ENCODE assay signal across 8 cellular contexts in the genomic region with DNA sequence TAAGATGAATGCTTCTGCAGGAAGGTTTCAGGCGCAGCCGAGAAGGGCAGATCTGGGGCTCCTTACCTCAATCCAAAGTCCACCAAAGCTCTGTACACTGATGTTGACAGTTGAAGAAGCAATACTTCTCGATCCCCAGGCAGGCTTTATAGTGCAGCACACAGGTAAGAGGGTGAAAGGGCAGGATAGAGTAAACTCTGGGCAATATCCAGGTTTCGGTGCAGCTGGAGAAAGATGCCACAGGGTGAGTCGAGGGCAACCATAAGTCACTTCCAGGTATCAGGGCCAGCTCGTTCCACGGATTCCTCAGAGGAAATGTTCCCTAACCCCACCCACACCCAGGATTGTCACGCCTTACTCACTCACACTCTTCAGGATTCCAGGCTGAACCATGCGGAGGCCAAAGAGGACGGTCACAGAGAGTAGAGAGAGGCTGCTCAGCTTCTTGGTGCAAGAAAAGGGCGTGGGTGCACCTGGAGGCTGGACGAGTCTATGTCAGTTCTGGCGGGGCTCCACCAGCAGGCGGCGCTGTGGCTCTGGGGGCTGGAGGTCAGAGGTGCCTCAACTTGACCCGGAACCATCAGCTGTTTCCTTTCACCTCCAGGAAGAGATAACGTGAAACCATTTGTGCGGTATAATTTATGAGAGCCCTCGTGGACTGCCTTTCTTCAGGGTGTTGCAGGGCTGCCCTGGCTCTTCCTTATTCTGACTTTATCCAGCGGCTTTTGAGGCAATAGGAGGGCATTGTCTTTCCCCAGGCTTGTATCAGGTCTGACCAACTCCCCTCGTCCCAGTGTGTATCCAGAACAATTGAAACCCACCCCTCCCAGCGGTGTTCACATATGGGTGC. TPM values are rescaled to one million over a fixed set of nuclear protein-coding genes. Genes with fewer than 3 reads are reported as not detected.
A peak's percentile ranks its signal among the peaks of the same experiment; 100 is the strongest.
DNase-seq lines count a peak whose midpoint lies in the region; ATAC-seq, FAIRE-seq and TF ChIP-seq lines count a peak whose summit lies in the region.

No MANE protein-coding gene starts in this region.

- H3K79me2 ChIP-seq in Loucy (ENCODE audit: insufficient read depth, low read length) (no peaks in the 10 kb centered on the region), H1 (ENCODE audit: control insufficient read depth in 1 of 2, insufficient read depth in 2 of 2, low read length in 2 of 2) (no peaks in the 10 kb centered on the region)

- no peaks in the 10 kb centered on the region for H3K36me3 Mint-ChIP-seq in natural killer cell

- no peak overlapping the region for H4K5ac ChIP-seq in H1 (ENCODE audit: insufficient read length, low read depth, low read length)

- TF ChIP-seq POLR2A in H1 (IDR thresholded peaks at IDR 0.05; ENCODE audit: control extremely low read depth in 1 of 2, low read depth in 2 of 2, low read length in 2 of 2) = no peak

- no peak overlapping the region for H2BK120ac ChIP-seq in H1 (replicated peaks; ENCODE audit: low read depth, low read length)

- H4K8ac ChIP-seq in H1 (ENCODE audit: extremely low read depth, insufficient read depth, low read length) = 0 out of 2 replicates have a peak overlapping the region, but pooled peaks have one; percentile 45

- no peaks in the 10 kb centered on the region for H3K79me1 ChIP-seq in H1 (ENCODE audit: low read depth, low read length)

- H2BK20ac ChIP-seq in H1 (ENCODE audit: low read length) = no peak overlapping the region

- CTCF ChIA-PET in H1 (lab: Charles Lee; ENCODE audit: partially characterized antibody) = interaction anchor here (0.7 to 3.7 kb wide), 42 partner anchors 8 to 632 kb away, joined by 3 to 63 read pairs (median 7); a partner anchor contains a TSS

- ATAC-seq in natural killer cell = peak in 2 of 3 donors; percentile 60 to 64

- intact Hi-C loops in natural killer cell (cut with micrococcal nuclease) = no loop called here

- peak; percentile 43 for DNase-seq in Daoy (ENCODE audit: low read depth)
- peak; percentile 93 for DNase-seq in activated CD4-positive, alpha-beta T cell treated with anti-CD3 and anti-CD28 coated beads for 48 hours
- DNase-seq in H1 (ENCODE audit: low read depth in 1 of 2, low spot score in 2 of 2) = peak; percentile 56 to 99
- peak; percentile 26 for DNase-seq in natural killer cell
- DNase-seq in ureter (ENCODE audit: low spot score) = peak; percentile 50
- no peak for DNase-seq in hepatic stellate cell (ENCODE audit: low spot score)
- DNase-seq in NCI-H2107 treated with DMSO at 0.1 percent for 48 hours (lab: John Stamatoyannopoulos, UW; ENCODE audit: unreplicated experiment) = no peak

- H3K4me2 ChIP-seq in Loucy (ENCODE audit: low read depth, low read length, poor library complexity, severe bottlenecking) = no peak overlapping the region
- H3K4me2 ChIP-seq in H1 (ENCODE audit: insufficient read depth in 1 of 2, low read depth in 2 of 2, low read length in 2 of 2) = no peak overlapping the region

- H3K9me3 ChIP-seq in Loucy (ENCODE audit: insufficient read depth, low read depth, low read length) (no peaks in the 10 kb centered on the region), H1 (ENCODE audit: insufficient read depth in 2 of 2, low read depth in 1 of 2, low read length in 1 of 2) (no peaks in the 10 kb centered on the region)

- H3K56ac ChIP-seq in H1 (replicated peaks; ENCODE audit: insufficient read length, low read depth, low read length) = no peak overlapping the region

- no peak overlapping the region for H3K4ac ChIP-seq in H1 (replicated peaks; ENCODE audit: insufficient read length, low read depth, low read length)

- H2AFZ ChIP-seq in Loucy (ENCODE audit: low read length) = no peak overlapping the region
- peak overlapping the region; percentile 98 for H2AFZ ChIP-seq in H1 (ENCODE audit: low read length)

- no peak overlapping the region for H3K18ac ChIP-seq in H1 (ENCODE audit: extremely low read depth, low read length)

- no peak overlapping the region for H3K27ac Mint-ChIP-seq in natural killer cell

- H3K27ac ChIP-seq in H1 (ENCODE audit: low read depth, low read length) = no peak overlapping the region

- POLR2A ChIA-PET in H1 (lab: Charles Lee; ENCODE audit: partially characterized antibody) = no interaction called here

- H3K9ac ChIP-seq in Loucy (ENCODE audit: low read depth, low read length, poor library complexity, severe bottlenecking) (no peak overlapping the region), H1 (replicated peaks in 1 of 4; ENCODE audit: extremely low read depth in 1 of 4, low read depth in 3 of 4, low read length in 3 of 4) (no peak overlapping the region)

- no peaks in the 10 kb centered on the region for H3K9me2 ChIP-seq in Loucy (replicated peaks; ENCODE audit: low read depth, low read length)

- H2BK5ac ChIP-seq in H1 (ENCODE audit: low read depth, low read length) = no peak overlapping the region

- H4K91ac ChIP-seq in H1 (replicated peaks; ENCODE audit: insufficient read length, low read length) = no peak overlapping the region

- no peak for FAIRE-seq in H1 (lab: Jason Lieb, UNC)

- H3K4me1 ChIP-seq in Loucy (ENCODE audit: insufficient read depth, low read length, poor library complexity, severe bottlenecking) (no peaks in the 10 kb centered on the region), H1 (replicated peaks in 1 of 4; ENCODE audit: control insufficient read depth in 3 of 4, insufficient read depth in 4 of 4, low read length in 3 of 4) (no peaks in the 10 kb centered on the region)

- no peak overlapping the region for H3K4me3 ChIP-seq in Loucy (ENCODE audit: low read length, poor library complexity, severe bottlenecking)
- no peak overlapping the region for H3K4me3 ChIP-seq in H1 (ENCODE audit: extremely low read depth in 1 of 4, insufficient read depth in 2 of 4, low read depth in 3 of 4, low read length in 4 of 4)

- H3K9me3 Mint-ChIP-seq in natural killer cell = no peaks in the 10 kb centered on the region

- no peak overlapping the region for H3K23ac ChIP-seq in H1 (ENCODE audit: insufficient read length)

- 54% methylated on average over 22 of the region's 22 CpGs; no CpG with 5 or more reads in 1 of the 2 experiments for WGBS in H1 (ENCODE audit: extremely low coverage in 1 of 2, insufficient coverage in 1 of 2, insufficient read length in 1 of 2, insufficient replicate concordance in 2 of 2, low coverage in 1 of 2, low lambda C conversion rate in 2 of 2, missing lambda C conversion rate in 1 of 2), 2 experiments

- H4K20me1 ChIP-seq in Loucy (ENCODE audit: insufficient read depth, low read length, poor library complexity, severe bottlenecking) (no peaks in the 10 kb centered on the region), H1 (replicated peaks in 1 of 2; ENCODE audit: control insufficient read depth in 1 of 2, insufficient read depth in 2 of 2, low read length in 2 of 2) (no peaks in the 10 kb centered on the region)

- H3K4me3 Mint-ChIP-seq in natural killer cell = no peak overlapping the region

- TF ChIP-seq RAD21 in H1 (IDR thresholded peaks at IDR 0.05 in 1 of 2, conservative IDR thresholded peaks at IDR 0.05 in 1 of 2; ENCODE audit: low read depth in 2 of 2, low read length in 2 of 2) = peak; percentile 88 to 92

- H3K23me2 ChIP-seq in H1 (ENCODE audit: low read depth, low read length) = no peaks in the 10 kb centered on the region; the same call in 1 of the 2 replicates

- no peak for TF ChIP-seq EP300 in H1 (IDR thresholded peaks at IDR 0.05; ENCODE audit: borderline replicate concordance in 1 of 2, low read depth in 2 of 2, low read length in 2 of 2)

- peaks cover 0 to 29% of the 10 kb centered on the region in 2 donors for H3K27me3 Mint-ChIP-seq in natural killer cell (ENCODE audit: low read depth in 2 of 2)

- H3F3A ChIP-seq in Loucy (ENCODE audit: low read depth) = no peaks in the 10 kb centered on the region

- no peak overlapping the region for H2AK5ac ChIP-seq in H1 (ENCODE audit: low read depth, low read length)

- no peaks in the 10 kb centered on the region for H3K4me1 Mint-ChIP-seq in natural killer cell

- H3K27me3 ChIP-seq in Loucy (ENCODE audit: insufficient read depth, low read length, poor library complexity, severe bottlenecking) = peaks cover 4% of the 10 kb centered on the region
- H3K27me3 ChIP-seq in H1 (replicated peaks in 1 of 4; ENCODE audit: control insufficient read depth in 3 of 4, extremely low read depth in 1 of 4, insufficient read depth in 3 of 4, low read length in 3 of 4) = no peaks in the 10 kb centered on the region

- H3K36me3 ChIP-seq in Loucy (ENCODE audit: insufficient read depth, low read length) (no peaks in the 10 kb centered on the region), H1 (ENCODE audit: control insufficient read depth in 2 of 4, insufficient read depth in 4 of 4, low read length in 3 of 4) (no peaks in the 10 kb centered on the region)

- peak overlapping the region; percentile 75; the same call in 1 of the 2 replicates for H2BK12ac ChIP-seq in H1 (ENCODE audit: low read depth, low read length)

- TF ChIP-seq CTCF in Loucy (conservative IDR thresholded peaks at IDR 0.05; ENCODE audit: low read length) (peak; percentile 82), H1 (IDR thresholded peaks at IDR 0.05; ENCODE audit: control extremely low read depth in 1 of 3, insufficient read depth in 1 of 3, low read depth in 1 of 3, low read length in 3 of 3) (peak; percentile 95 to 99 (median 97)), natural killer cell (IDR thresholded peaks at IDR 0.05) (peak; percentile 30)

- H2BK15ac ChIP-seq in H1 (ENCODE audit: low read length) = no peak overlapping the region

- H3K14ac ChIP-seq in H1 (ENCODE audit: insufficient read length) = no peak overlapping the region

RNA-seq across cellular contexts. Expression of a gene that starts 14.4 kb away (rescaled TPM):
- not detected in 2 replicates for total RNA-seq in Daoy (2014; rRNA removed; shearing (Covaris generic))
- total RNA-seq in H1 (2021; fragmentation: NEBNext Ultra II Directional; extraction: Animal tissue kit (Norgen Biotek cat#: 25700)) = not detected in 2 replicates
- polyA plus RNA-seq in H1 (2011; rRNA removed) = not detected in 2 replicates
- not detected for polyA plus RNA-seq in H1 (2011; cell fraction: cytosol; rRNA removed)
- polyA plus RNA-seq in H1 (2011; cell fraction: nucleus; rRNA removed) = not detected
- not detected in 4 replicates for polyA plus RNA-seq in H1 (2012, experiment 1 of 2)
- polyA plus RNA-seq in H1 (2012, experiment 2 of 2) = not detected
- not detected for polyA plus RNA-seq in H1 (2013, experiment 1 of 2)
- not detected for polyA plus RNA-seq in H1 (2013, experiment 2 of 2)
- polyA minus RNA-seq in H1 (2011; rRNA and poly(A)+ RNA removed) = not detected in 2 replicates
- not detected for polyA minus RNA-seq in H1 (2011; cell fraction: cytosol; rRNA and poly(A)+ RNA removed)
- not detected for polyA minus RNA-seq in H1 (2011; cell fraction: nucleus; rRNA and poly(A)+ RNA removed)
- total RNA-seq in natural killer cell (not detected), ureter (not detected)

RNA-seq across cellular contexts. Expression of a gene that starts 23.7 kb away (rescaled TPM):
- not detected in 2 replicates for total RNA-seq in Daoy (2014; rRNA removed; shearing (Covaris generic))
- not detected in 2 replicates for total RNA-seq in H1 (2021; fragmentation: NEBNext Ultra II Directional; extraction: Animal tissue kit (Norgen Biotek cat#: 25700))
- polyA plus RNA-seq in H1 (2011; rRNA removed) = not detected in 2 replicates
- polyA plus RNA-seq in H1 (2011; cell fraction: cytosol; rRNA removed) = not detected
- polyA plus RNA-seq in H1 (2011; cell fraction: nucleus; rRNA removed) = 0.23 TPM
- 0.17 TPM in 1 of 4 replicates, not detected in the others for polyA plus RNA-seq in H1 (2012, experiment 1 of 2)
- not detected for polyA plus RNA-seq in H1 (2012, experiment 2 of 2)
- 0.04 TPM for polyA plus RNA-seq in H1 (2013, experiment 1 of 2)
- 0.04 TPM for polyA plus RNA-seq in H1 (2013, experiment 2 of 2)
- polyA minus RNA-seq in H1 (2011; rRNA and poly(A)+ RNA removed) = not detected in 2 replicates
- polyA minus RNA-seq in H1 (2011; cell fraction: cytosol; rRNA and poly(A)+ RNA removed) = not detected
- polyA minus RNA-seq in H1 (2011; cell fraction: nucleus; rRNA and poly(A)+ RNA removed) = not detected
- not detected for total RNA-seq in natural killer cell
- 0.78 TPM for total RNA-seq in ureter

RNA-seq across cellular contexts. Expression of a gene that starts 36.0 kb away (rescaled TPM):
- total RNA-seq in Daoy (2014; rRNA removed; shearing (Covaris generic)) = not detected in 2 replicates
- not detected in 2 replicates for total RNA-seq in H1 (2021; fragmentation: NEBNext Ultra II Directional; extraction: Animal tissue kit (Norgen Biotek cat#: 25700))
- not detected in 2 replicates for polyA plus RNA-seq in H1 (2011; rRNA removed)
- not detected for polyA plus RNA-seq in H1 (2011; cell fraction: cytosol; rRNA removed)
- polyA plus RNA-seq in H1 (2011; cell fraction: nucleus; rRNA removed) = not detected
- polyA plus RNA-seq in H1 (2012, experiment 1 of 2) = not detected in 4 replicates
- polyA plus RNA-seq in H1 (2012, experiment 2 of 2) = not detected
- not detected for polyA plus RNA-seq in H1 (2013, experiment 1 of 2)
- polyA plus RNA-seq in H1 (2013, experiment 2 of 2) = not detected
- polyA minus RNA-seq in H1 (2011; rRNA and poly(A)+ RNA removed) = not detected in 2 replicates
- not detected for polyA minus RNA-seq in H1 (2011; cell fraction: cytosol; rRNA and poly(A)+ RNA removed)
- polyA minus RNA-seq in H1 (2011; cell fraction: nucleus; rRNA and poly(A)+ RNA removed) = not detected
- total RNA-seq in natural killer cell = 1 to 10 TPM in 1 of 3 donors, not detected in 2; 2.4 TPM
- total RNA-seq in ureter = 1.7 TPM

RNA-seq across cellular contexts. Expression of a gene that starts 37.7 kb away (rescaled TPM):
- total RNA-seq in Daoy (2014; rRNA removed; shearing (Covaris generic)) = not detected in 2 replicates
- total RNA-seq in H1 (2021; fragmentation: NEBNext Ultra II Directional; extraction: Animal tissue kit (Norgen Biotek cat#: 25700)) = 1.8 and 1.9 TPM in 2 replicates
- polyA plus RNA-seq in H1 (2011; rRNA removed) = 1.4 and 2.0 TPM in 2 replicates
- polyA plus RNA-seq in H1 (2011; cell fraction: cytosol; rRNA removed) = 1.3 TPM
- polyA plus RNA-seq in H1 (2011; cell fraction: nucleus; rRNA removed) = 1.8 TPM
- 0.59 to 1.7 TPM (median 1.1 TPM) in 4 replicates for polyA plus RNA-seq in H1 (2012, experiment 1 of 2)
- 1.1 TPM for polyA plus RNA-seq in H1 (2012, experiment 2 of 2)
- 2.4 TPM for polyA plus RNA-seq in H1 (2013, experiment 1 of 2)
- polyA plus RNA-seq in H1 (2013, experiment 2 of 2) = 2.8 TPM
- polyA minus RNA-seq in H1 (2011; rRNA and poly(A)+ RNA removed) = 2.5 and 3.3 TPM in 2 replicates
- 2.3 TPM for polyA minus RNA-seq in H1 (2011; cell fraction: cytosol; rRNA and poly(A)+ RNA removed)
- polyA minus RNA-seq in H1 (2011; cell fraction: nucleus; rRNA and poly(A)+ RNA removed) = 5.7 TPM
- total RNA-seq in natural killer cell (not detected), ureter (0.86 TPM)

Comparison
In these comparisons a context has a peak if more than half of its experiments do, and no peak if none do; other contexts are left out.
1. DNase-seq: peak in Daoy (single experiment), activated CD4-positive, alpha-beta T cell treated with anti-CD3 and anti-CD28 coated beads for 48 hours (single experiment), H1 (2 of 2), natural killer cell (single experiment) and ureter (single experiment); none in hepatic stellate cell (single experiment) and NCI-H2107 treated with DMSO at 0.1 percent for 48 hours (single experiment).
2. CTCF ChIP-seq: peak in every context shown above with its lines; median percentile 97 in H1; 82 in Loucy; 30 in natural killer cell.